In the genomic region with DNA sequence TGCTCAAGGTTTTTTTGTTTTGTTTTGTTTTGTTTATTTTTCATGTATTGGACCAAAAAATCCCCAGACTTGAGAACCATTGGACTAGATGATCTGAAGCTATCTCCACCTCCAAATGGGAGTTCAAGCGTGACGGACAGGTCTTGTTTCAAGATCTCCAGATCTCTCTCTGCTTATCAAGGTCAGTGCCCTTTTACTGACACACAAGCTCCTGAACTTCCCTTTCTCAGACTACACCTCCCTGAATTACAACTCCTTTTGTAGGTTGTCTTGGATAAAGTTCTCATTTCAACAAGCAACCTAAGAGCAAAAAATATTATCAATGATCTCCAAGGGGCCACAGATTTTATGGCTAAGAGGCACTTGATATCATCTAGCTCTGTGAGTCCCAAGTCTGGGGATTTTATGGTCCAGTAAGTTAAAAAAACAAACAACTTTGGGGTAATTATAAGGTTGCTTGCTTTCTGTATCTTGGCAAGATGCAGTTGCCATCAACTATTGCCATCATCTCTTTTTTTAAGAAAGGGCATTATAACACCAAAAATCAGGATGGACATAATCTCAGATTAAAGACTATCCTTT, we compare ENCODE assay signal across 21 cellular contexts.
"Had no signal": no experiment of that assay in that cellular context is flagged by ENCODE, and none has a peak within 500 bp of the region (broad histone marks: within the 10 kb centered on the region; RNA-seq: fewer than 3 reads in every experiment).

No MANE protein-coding gene starts in this region.

- H3K27me3 ChIP-seq: adrenal gland, breast epithelium, gastroesophageal sphincter, heart left ventricle, ovary, suprapubic skin had no signal

- H3K27ac Mint-ChIP-seq: activated naive CD4-positive, alpha-beta T cell treated with anti-CD3 and anti-CD28 coated beads, Interleukin-2, amount 50 U/mL, for 24 hours; memory B cell; stimulated activated naive CD8-positive, alpha-beta T cell treated with anti-CD3 and anti-CD28 coated beads, Interleukin-15, amount 100 ng/mL, for 72 hours had no signal

- DNase-seq: activated CD4-positive, alpha-beta T cell treated with anti-CD3 and anti-CD28 coated beads for 1 hour; activated CD4-positive, alpha-beta T cell treated with anti-CD3 and anti-CD28 coated beads, Interleukin-2, amount 50 U/mL, for 48 hours; activated gamma-delta T cell; adrenal gland; effector CD4-positive, alpha-beta T cell; kidney glomerular epithelial cell; mucosa of descending colon; naive B cell; ovary; stimulated activated CD4-positive, alpha-beta T cell treated with anti-CD3 and anti-CD28 coated beads, Interleukin-4, amount 100 ng/mL, for 1 hour; stimulated activated naive CD8-positive, alpha-beta T cell treated with anti-CD3 and anti-CD28 coated beads, Interleukin-15, amount 100 ng/mL, for 72 hours; T-helper 9 cell; trophoblast cell had no signal

- H3K4me3 Mint-ChIP-seq: activated naive CD4-positive, alpha-beta T cell treated with anti-CD3 and anti-CD28 coated beads, Interleukin-2, amount 50 U/mL, for 24 hours; memory B cell; naive B cell; stimulated activated naive CD8-positive, alpha-beta T cell treated with anti-CD3 and anti-CD28 coated beads, Interleukin-15, amount 100 ng/mL, for 72 hours had no signal

- H3K27me3 Mint-ChIP-seq: memory B cell had no signal

- H3K4me3 ChIP-seq: adrenal gland, breast epithelium, gastroesophageal sphincter, heart left ventricle, mucosa of descending colon, ovary, smooth muscle cell, suprapubic skin had no signal

- H3K4me1 ChIP-seq: adrenal gland, breast epithelium, gastroesophageal sphincter, suprapubic skin had no signal

- H3K36me3 Mint-ChIP-seq: activated naive CD4-positive, alpha-beta T cell treated with anti-CD3 and anti-CD28 coated beads, Interleukin-2, amount 50 U/mL, for 24 hours; memory B cell; naive B cell had no signal

- H3K36me3 ChIP-seq: adrenal gland, breast epithelium, gastroesophageal sphincter, heart left ventricle, ovary, suprapubic skin had no signal

- H3K27ac ChIP-seq: adrenal gland, breast epithelium, gastroesophageal sphincter, heart left ventricle, ovary, suprapubic skin had no signal

- H3K9me3 ChIP-seq: adrenal gland, breast epithelium, gastroesophageal sphincter, heart left ventricle, mucosa of descending colon, ovary, suprapubic skin had no signal

- ATAC-seq: esophagus mucosa; gastroesophageal sphincter; mucosa of descending colon; stimulated activated naive CD8-positive, alpha-beta T cell treated with anti-CD3 and anti-CD28 coated beads, Interleukin-15, amount 100 ng/mL, for 72 hours had no signal

- H3K9me3 Mint-ChIP-seq: activated naive CD4-positive, alpha-beta T cell treated with anti-CD3 and anti-CD28 coated beads, Interleukin-2, amount 50 U/mL, for 24 hours; stimulated activated naive CD8-positive, alpha-beta T cell treated with anti-CD3 and anti-CD28 coated beads, Interleukin-15, amount 100 ng/mL, for 72 hours had no signal
